Comparison of ENCODE assay signal across 8 cellular contexts in genomic region chr1:63524166-63524565, GRCh38. TPM values are rescaled to one million over a fixed set of nuclear protein-coding genes. Genes with fewer than 3 reads are reported as not detected.
DNase-seq lines count a peak whose midpoint lies in the region; ATAC-seq and TF ChIP-seq lines count a peak whose summit lies in the region.

No MANE protein-coding gene starts in this region.

- DNase-seq in DMS53 (lab: John Stamatoyannopoulos, UW): peak; percentile 53
- DNase-seq in DMS53 treated with DMSO at 0.1 percent for 48 hours (lab: John Stamatoyannopoulos, UW; ENCODE audit: unreplicated experiment): no peak
- no peak for DNase-seq in T-helper 2 cell treated with Interferon-gamma antibody and Interleukin-4, amounts not matched to agents 5 μg/mL and 100 μg/mL, for 36 hours (ENCODE audit: low spot score)
- no peak for DNase-seq in stimulated activated effector memory CD8-positive, alpha-beta T cell treated with anti-CD3 and anti-CD28 coated beads, Interleukin-12 subunit alpha, Interleukin-12 subunit beta, amount 100 ng/mL, for 72 hours (ENCODE audit: low spot score in 2 of 2)
- DNase-seq in medulla oblongata (ENCODE audit: extremely low spot score): no peak
- no peak for DNase-seq in OCI-M1 (lab: John Stamatoyannopoulos, UW)

- no peaks in the 10 kb centered on the region for H3K9me3 ChIP-seq in gastroesophageal sphincter

- peaks cover 7% of the 10 kb centered on the region for H3K36me3 Mint-ChIP-seq in T-helper 2 cell treated with Interferon-gamma antibody and Interleukin-4, amounts not matched to agents 5 μg/mL and 100 μg/mL, for 36 hours (ENCODE audit: low read depth)
- H3K36me3 Mint-ChIP-seq in stimulated activated effector memory CD8-positive, alpha-beta T cell treated with anti-CD3 and anti-CD28 coated beads, Interleukin-12 subunit alpha, Interleukin-12 subunit beta, amount 100 ng/mL, for 72 hours: peaks cover 31% of the 10 kb centered on the region

- no peaks in the 10 kb centered on the region for H3K27me3 ChIP-seq in gastroesophageal sphincter

- H3K27ac Mint-ChIP-seq in T-helper 2 cell treated with Interferon-gamma antibody and Interleukin-4, amounts not matched to agents 5 μg/mL and 100 μg/mL, for 36 hours: peak overlapping the region; percentile 95
- peak overlapping the region; percentile 95 for H3K27ac Mint-ChIP-seq in stimulated activated effector memory CD8-positive, alpha-beta T cell treated with anti-CD3 and anti-CD28 coated beads, Interleukin-12 subunit alpha, Interleukin-12 subunit beta, amount 100 ng/mL, for 72 hours

- TF ChIP-seq EP300 in gastroesophageal sphincter (IDR thresholded peaks at IDR 0.05): no peak

- H3K36me3 ChIP-seq in gastroesophageal sphincter: peaks cover 0 to 20% of the 10 kb centered on the region in 2 donors

- no peaks in the 10 kb centered on the region for H3K27me3 Mint-ChIP-seq in T-helper 2 cell treated with Interferon-gamma antibody and Interleukin-4, amounts not matched to agents 5 μg/mL and 100 μg/mL, for 36 hours (ENCODE audit: low read depth)

- H3K4me1 ChIP-seq in gastroesophageal sphincter: peaks cover 4 to 28% (median 8%) of the 10 kb centered on the region in 3 donors

- ATAC-seq in gastroesophageal sphincter (no peak), HG03565 (IDR thresholded peaks at IDR 0.05; ENCODE audit: unreplicated experiment) (no peak)
- no peak for ATAC-seq in stimulated activated effector memory CD8-positive, alpha-beta T cell treated with anti-CD3 and anti-CD28 coated beads, Interleukin-12 subunit alpha, Interleukin-12 subunit beta, amount 100 ng/mL, for 72 hours

- no peak for TF ChIP-seq CTCF in gastroesophageal sphincter (IDR thresholded peaks at IDR 0.05)

- WGBS in gastroesophageal sphincter (ENCODE audit: low coverage in 1 of 2), 2 donors: 25 to 46% methylated on average over 4 of the region's 4 CpGs

- no peaks in the 10 kb centered on the region for H3K9me3 Mint-ChIP-seq in T-helper 2 cell treated with Interferon-gamma antibody and Interleukin-4, amounts not matched to agents 5 μg/mL and 100 μg/mL, for 36 hours
- no peaks in the 10 kb centered on the region for H3K9me3 Mint-ChIP-seq in stimulated activated effector memory CD8-positive, alpha-beta T cell treated with anti-CD3 and anti-CD28 coated beads, Interleukin-12 subunit alpha, Interleukin-12 subunit beta, amount 100 ng/mL, for 72 hours

- peak overlapping the region; percentile 99 for H3K4me3 Mint-ChIP-seq in T-helper 2 cell treated with Interferon-gamma antibody and Interleukin-4, amounts not matched to agents 5 μg/mL and 100 μg/mL, for 36 hours
- peak overlapping the region; percentile 82 for H3K4me3 Mint-ChIP-seq in stimulated activated effector memory CD8-positive, alpha-beta T cell treated with anti-CD3 and anti-CD28 coated beads, Interleukin-12 subunit alpha, Interleukin-12 subunit beta, amount 100 ng/mL, for 72 hours

- peak overlapping the region; percentile 40 to 59 for H3K4me3 ChIP-seq in gastroesophageal sphincter

- H3K4me1 Mint-ChIP-seq in T-helper 2 cell treated with Interferon-gamma antibody and Interleukin-4, amounts not matched to agents 5 μg/mL and 100 μg/mL, for 36 hours (ENCODE audit: low read depth): peaks cover 31% of the 10 kb centered on the region
- H3K4me1 Mint-ChIP-seq in stimulated activated effector memory CD8-positive, alpha-beta T cell treated with anti-CD3 and anti-CD28 coated beads, Interleukin-12 subunit alpha, Interleukin-12 subunit beta, amount 100 ng/mL, for 72 hours: peaks cover 17% of the 10 kb centered on the region

- peak overlapping the region; percentile 19 to 96 (median 66) for H3K27ac ChIP-seq in gastroesophageal sphincter

- TF ChIP-seq POLR2A in gastroesophageal sphincter (IDR thresholded peaks at IDR 0.05): no peak

RNA-seq across cellular contexts. Expression of gene EFCAB7, which starts 0.8 kb away (rescaled TPM):
- 10 to 100 TPM in 2 of 4 donors, 1 to 10 TPM in 2; 6.3 to 30.0 (median 11.2) TPM for total RNA-seq in gastroesophageal sphincter

RNA-seq across cellular contexts. Expression of gene ITGB3BP, which starts 1.1 kb away (rescaled TPM):
- 10 to 100 TPM in 2 of 4 donors, 1 to 10 TPM in 2; 6.5 to 35.0 (median 11.3) TPM for total RNA-seq in gastroesophageal sphincter
